23 cellular contexts compared by ENCODE assay signal in genomic region chr11:65977621-65978390, GRCh38. TPM values are rescaled to one million over a fixed set of nuclear protein-coding genes. Genes with fewer than 3 reads are reported as not detected.
"Had no signal": no experiment of that assay in that cellular context is flagged by ENCODE, and none has a peak within 500 bp of the region (broad histone marks: within the 10 kb centered on the region; RNA-seq: fewer than 3 reads in every experiment).

No MANE protein-coding gene starts in this region.

- H3K4me3 Mint-ChIP-seq: naive thymus-derived CD4-positive, alpha-beta T cell; nephron progenitor cell; type B pancreatic cell had no signal

- H3K27me3 Mint-ChIP-seq: naive thymus-derived CD4-positive, alpha-beta T cell; type B pancreatic cell had no signal

- H2AFZ ChIP-seq: hepatocyte had no signal

- H3K4me2 ChIP-seq: hepatocyte had no signal

- H3K9me3 Mint-ChIP-seq: naive thymus-derived CD4-positive, alpha-beta T cell; nephron progenitor cell; type B pancreatic cell had no signal

- H3K27ac Mint-ChIP-seq: nephron progenitor cell, type B pancreatic cell had no signal

- H3K4me3 ChIP-seq: coronary artery, dorsolateral prefrontal cortex, hepatocyte, right atrium auricular region, sigmoid colon, skin epidermis had no signal

- H3K27me3 ChIP-seq: dorsolateral prefrontal cortex, hepatocyte, neutrophil, right atrium auricular region, sigmoid colon had no signal

- H3K9me3 ChIP-seq: neutrophil, right atrium auricular region, sigmoid colon had no signal

- H3K4me1 ChIP-seq: right atrium auricular region, sigmoid colon had no signal

- H3K4me1 Mint-ChIP-seq: nephron progenitor cell had no signal

- H3K27ac ChIP-seq: coronary artery, hepatocyte, neutrophil, right atrium auricular region, sigmoid colon, skin epidermis had no signal

- DNase-seq: dorsolateral prefrontal cortex; effector CD8-positive, alpha-beta T cell; foreskin melanocyte; head of caudate nucleus; naive thymus-derived CD4-positive, alpha-beta T cell; nephron progenitor cell; sigmoid colon; stimulated activated CD4-positive, alpha-beta T cell treated with anti-CD3 and anti-CD28 coated beads, Interleukin-2, amount 100 ng/mL, for 24 hours; stimulated activated CD4-positive, alpha-beta T cell treated with anti-CD3 and anti-CD28 coated beads, Interleukin-4, amount 100 ng/mL, for 4 hours; stimulated activated naive CD4-positive, alpha-beta T cell treated with Interleukin-2 at 50 U/mL for 16 hours had no signal

RNA-seq across cellular contexts. Expression of gene TSGA10IP, which starts 32.5 kb away (rescaled TPM):
- total RNA-seq: hepatocyte, kidney epithelial cell, liver, lung microvascular endothelial cell, mesenteric fat pad, osteocyte, right atrium auricular region had no signal
- polyA plus RNA-seq: esophagus; hepatocyte; naive thymus-derived CD4-positive, alpha-beta T cell; sigmoid colon had no signal

RNA-seq across cellular contexts. Expression of gene CST6, which starts 34.0 kb away (rescaled TPM):
- total RNA-seq: liver, mesenteric fat pad, mononuclear cell, osteocyte, sigmoid colon had no signal
- polyA plus RNA-seq: liver; naive thymus-derived CD4-positive, alpha-beta T cell had no signal
